In the genomic region with DNA sequence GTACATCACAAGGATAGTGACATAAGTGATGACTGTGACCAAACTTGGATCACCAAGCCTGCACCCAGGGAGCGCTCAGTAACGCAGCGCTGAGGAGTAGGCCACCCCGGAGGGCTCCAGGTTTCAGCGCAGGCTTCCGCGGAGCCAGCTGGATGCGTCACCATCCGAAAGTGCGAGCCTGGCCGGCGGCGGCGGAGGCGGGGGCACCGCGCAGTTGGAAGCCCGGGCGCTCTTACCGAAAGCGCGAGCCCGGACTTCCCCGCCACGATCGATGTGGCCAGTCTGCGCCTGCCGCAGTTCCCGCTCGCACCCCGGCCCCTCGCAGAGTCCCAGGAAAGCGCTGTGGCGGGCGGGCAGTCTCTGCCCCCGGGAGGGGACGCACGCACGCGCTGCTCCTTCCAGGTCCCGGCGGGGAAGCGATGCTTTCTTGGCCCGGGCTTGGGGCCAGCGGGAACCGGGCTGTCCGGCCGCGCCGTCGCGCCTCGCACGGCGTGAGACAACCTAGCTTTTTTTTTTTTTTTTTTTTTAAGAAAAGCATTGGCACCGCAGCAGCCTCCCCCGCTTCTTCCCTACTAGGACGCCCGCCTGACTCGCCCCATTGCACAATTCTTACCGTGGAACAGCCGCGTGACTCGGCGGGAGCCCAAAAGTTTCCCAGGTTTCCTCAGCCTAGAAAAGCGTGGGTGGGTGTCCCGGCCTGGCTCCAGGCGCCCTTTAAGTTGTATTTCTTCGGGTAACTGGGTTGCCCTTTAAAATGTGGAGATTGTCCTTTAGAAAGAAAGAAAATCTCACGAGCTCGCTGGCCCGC, we compare ENCODE assay signal across 1 cellular context.
TF ChIP-seq lines count a peak whose summit lies in the region.

No MANE protein-coding gene starts in this region.

TF ChIP-seq in HepG2, 621 proteins besides CTCF, POLR2A, EP300 and RAD21 (continued from another document and continues in another):
- 0 out of 2 replicates have a peak, but pooled peaks have one; percentile 46 for TF ChIP-seq ZNF605 (CRISPR knock-in tag; IDR thresholded peaks at IDR 0.05)
- TF ChIP-seq RNF2 (conservative IDR thresholded peaks at IDR 0.05; ENCODE audit: low read depth): peak; percentile 84
- peak; percentile 42 for TF ChIP-seq SALL1 (CRISPR knock-in tag; IDR thresholded peaks at IDR 0.05)
- TF ChIP-seq FOSL1 (CRISPR knock-in tag; IDR thresholded peaks at IDR 0.05; ENCODE audit: borderline replicate concordance): no peak
- peak; percentile 17; the same call in 1 of the 2 replicates for TF ChIP-seq RXRA (CRISPR knock-in tag; IDR thresholded peaks at IDR 0.05)
- peak; percentile 81 for TF ChIP-seq ZNF225 (CRISPR knock-in tag; IDR thresholded peaks at IDR 0.05)
- TF ChIP-seq SIX4 (CRISPR knock-in tag; IDR thresholded peaks at IDR 0.05): no peak
- TF ChIP-seq, protein P1, sequence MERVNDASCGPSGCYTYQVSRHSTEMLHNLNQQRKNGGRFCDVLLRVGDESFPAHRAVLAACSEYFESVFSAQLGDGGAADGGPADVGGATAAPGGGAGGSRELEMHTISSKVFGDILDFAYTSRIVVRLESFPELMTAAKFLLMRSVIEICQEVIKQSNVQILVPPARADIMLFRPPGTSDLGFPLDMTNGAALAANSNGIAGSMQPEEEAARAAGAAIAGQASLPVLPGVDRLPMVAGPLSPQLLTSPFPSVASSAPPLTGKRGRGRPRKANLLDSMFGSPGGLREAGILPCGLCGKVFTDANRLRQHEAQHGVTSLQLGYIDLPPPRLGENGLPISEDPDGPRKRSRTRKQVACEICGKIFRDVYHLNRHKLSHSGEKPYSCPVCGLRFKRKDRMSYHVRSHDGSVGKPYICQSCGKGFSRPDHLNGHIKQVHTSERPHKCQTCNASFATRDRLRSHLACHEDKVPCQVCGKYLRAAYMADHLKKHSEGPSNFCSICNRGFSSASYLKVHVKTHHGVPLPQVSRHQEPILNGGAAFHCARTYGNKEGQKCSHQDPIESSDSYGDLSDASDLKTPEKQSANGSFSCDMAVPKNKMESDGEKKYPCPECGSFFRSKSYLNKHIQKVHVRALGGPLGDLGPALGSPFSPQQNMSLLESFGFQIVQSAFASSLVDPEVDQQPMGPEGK (CRISPR knock-in tag; IDR thresholded peaks at IDR 0.05): peak; percentile 48; the same call in 1 of the 2 replicates
- peak; percentile 30; the same call in 1 of the 2 replicates for TF ChIP-seq SAP130 (CRISPR knock-in tag; IDR thresholded peaks at IDR 0.05; ENCODE audit: low read depth)
- TF ChIP-seq YY1 (IDR thresholded peaks at IDR 0.05; ENCODE audit: insufficient read depth, insufficient replicate concordance, low read depth, low read length): peak; percentile 20
- TF ChIP-seq KAT7 (CRISPR knock-in tag; IDR thresholded peaks at IDR 0.05; ENCODE audit: borderline replicate concordance): 0 out of 2 replicates have a peak, but pooled peaks have one; percentile 40
- TF ChIP-seq ZNF777 (CRISPR knock-in tag; IDR thresholded peaks at IDR 0.05): peak; percentile 95
- no peak for TF ChIP-seq ETV6 (CRISPR knock-in tag; conservative IDR thresholded peaks at IDR 0.05)
- TF ChIP-seq ATRX (CRISPR knock-in tag; IDR thresholded peaks at IDR 0.05; ENCODE audit: borderline replicate concordance): no peak
- TF ChIP-seq ASH2L (IDR thresholded peaks at IDR 0.05; ENCODE audit: insufficient read length, low read depth, low read length): peak; percentile 34
- no peak for TF ChIP-seq SOX13 (IDR thresholded peaks at IDR 0.05)
- TF ChIP-seq SOX13 (CRISPR knock-in tag; conservative IDR thresholded peaks at IDR 0.05 in 1 of 2, IDR thresholded peaks at IDR 0.05 in 1 of 2): peak in 1 of 2 experiments; percentile 42; a peak in 2 of 4 replicates
- TF ChIP-seq, protein P2, sequence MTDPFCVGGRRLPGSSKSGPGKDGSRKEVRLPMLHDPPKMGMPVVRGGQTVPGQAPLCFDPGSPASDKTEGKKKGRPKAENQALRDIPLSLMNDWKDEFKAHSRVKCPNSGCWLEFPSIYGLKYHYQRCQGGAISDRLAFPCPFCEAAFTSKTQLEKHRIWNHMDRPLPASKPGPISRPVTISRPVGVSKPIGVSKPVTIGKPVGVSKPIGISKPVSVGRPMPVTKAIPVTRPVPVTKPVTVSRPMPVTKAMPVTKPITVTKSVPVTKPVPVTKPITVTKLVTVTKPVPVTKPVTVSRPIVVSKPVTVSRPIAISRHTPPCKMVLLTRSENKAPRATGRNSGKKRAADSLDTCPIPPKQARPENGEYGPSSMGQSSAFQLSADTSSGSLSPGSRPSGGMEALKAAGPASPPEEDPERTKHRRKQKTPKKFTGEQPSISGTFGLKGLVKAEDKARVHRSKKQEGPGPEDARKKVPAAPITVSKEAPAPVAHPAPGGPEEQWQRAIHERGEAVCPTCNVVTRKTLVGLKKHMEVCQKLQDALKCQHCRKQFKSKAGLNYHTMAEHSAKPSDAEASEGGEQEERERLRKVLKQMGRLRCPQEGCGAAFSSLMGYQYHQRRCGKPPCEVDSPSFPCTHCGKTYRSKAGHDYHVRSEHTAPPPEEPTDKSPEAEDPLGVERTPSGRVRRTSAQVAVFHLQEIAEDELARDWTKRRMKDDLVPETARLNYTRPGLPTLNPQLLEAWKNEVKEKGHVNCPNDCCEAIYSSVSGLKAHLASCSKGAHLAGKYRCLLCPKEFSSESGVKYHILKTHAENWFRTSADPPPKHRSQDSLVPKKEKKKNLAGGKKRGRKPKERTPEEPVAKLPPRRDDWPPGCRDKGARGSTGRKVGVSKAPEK (CRISPR knock-in tag; IDR thresholded peaks at IDR 0.05; ENCODE audit: borderline replicate concordance): no peak
- TF ChIP-seq, protein P3, sequence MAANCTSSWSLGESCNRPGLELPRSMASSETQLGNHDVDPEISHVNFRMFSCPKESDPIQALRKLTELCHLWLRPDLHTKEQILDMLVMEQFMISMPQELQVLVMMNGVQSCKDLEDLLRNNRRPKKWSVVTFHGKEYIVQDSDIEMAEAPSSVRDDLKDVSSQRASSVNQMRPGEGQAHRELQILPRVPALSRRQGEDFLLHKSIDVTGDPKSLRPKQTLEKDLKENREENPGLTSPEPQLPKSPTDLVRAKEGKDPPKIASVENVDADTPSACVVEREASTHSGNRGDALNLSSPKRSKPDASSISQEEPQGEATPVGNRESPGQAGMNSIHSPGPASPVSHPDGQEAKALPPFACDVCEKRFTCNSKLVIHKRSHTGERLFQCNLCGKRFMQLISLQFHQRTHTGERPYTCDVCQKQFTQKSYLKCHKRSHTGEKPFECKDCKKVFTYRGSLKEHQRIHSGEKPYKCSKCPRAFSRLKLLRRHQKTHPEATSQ (CRISPR knock-in tag; IDR thresholded peaks at IDR 0.05; ENCODE audit: borderline replicate concordance): no peak
- no peak for TF ChIP-seq ZFP36 (IDR thresholded peaks at IDR 0.05; ENCODE audit: borderline replicate concordance, low read depth, low read length, partially characterized antibody)
- TF ChIP-seq, protein P4, sequence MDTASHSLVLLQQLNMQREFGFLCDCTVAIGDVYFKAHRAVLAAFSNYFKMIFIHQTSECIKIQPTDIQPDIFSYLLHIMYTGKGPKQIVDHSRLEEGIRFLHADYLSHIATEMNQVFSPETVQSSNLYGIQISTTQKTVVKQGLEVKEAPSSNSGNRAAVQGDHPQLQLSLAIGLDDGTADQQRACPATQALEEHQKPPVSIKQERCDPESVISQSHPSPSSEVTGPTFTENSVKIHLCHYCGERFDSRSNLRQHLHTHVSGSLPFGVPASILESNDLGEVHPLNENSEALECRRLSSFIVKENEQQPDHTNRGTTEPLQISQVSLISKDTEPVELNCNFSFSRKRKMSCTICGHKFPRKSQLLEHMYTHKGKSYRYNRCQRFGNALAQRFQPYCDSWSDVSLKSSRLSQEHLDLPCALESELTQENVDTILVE (CRISPR knock-in tag; IDR thresholded peaks at IDR 0.05): peak; percentile 26; the same call in 1 of the 2 replicates
- TF ChIP-seq ZBTB7B (CRISPR knock-in tag; IDR thresholded peaks at IDR 0.05): peak; percentile 51; the same call in 1 of the 2 replicates
- TF ChIP-seq, protein P5, sequence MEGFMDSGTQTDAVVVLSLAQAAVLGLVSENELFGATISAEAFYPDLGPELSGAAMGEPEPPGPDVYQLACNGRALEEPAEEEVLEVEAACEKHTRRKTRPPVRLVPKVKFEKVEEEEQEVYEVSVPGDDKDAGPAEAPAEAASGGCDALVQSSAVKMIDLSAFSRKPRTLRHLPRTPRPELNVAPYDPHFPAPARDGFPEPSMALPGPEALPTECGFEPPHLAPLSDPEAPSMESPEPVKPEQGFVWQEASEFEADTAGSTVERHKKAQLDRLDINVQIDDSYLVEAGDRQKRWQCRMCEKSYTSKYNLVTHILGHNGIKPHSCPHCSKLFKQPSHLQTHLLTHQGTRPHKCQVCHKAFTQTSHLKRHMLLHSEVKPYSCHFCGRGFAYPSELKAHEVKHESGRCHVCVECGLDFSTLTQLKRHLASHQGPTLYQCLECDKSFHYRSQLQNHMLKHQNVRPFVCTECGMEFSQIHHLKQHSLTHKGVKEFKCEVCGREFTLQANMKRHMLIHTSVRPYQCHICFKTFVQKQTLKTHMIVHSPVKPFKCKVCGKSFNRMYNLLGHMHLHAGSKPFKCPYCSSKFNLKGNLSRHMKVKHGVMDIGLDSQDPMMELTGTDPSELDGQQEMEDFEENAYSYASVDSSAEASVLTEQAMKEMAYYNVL (CRISPR knock-in tag; IDR thresholded peaks at IDR 0.05; ENCODE audit: borderline replicate concordance): peak; percentile 59; the same call in 1 of the 2 replicates
- TF ChIP-seq ZNF343 (CRISPR knock-in tag; IDR thresholded peaks at IDR 0.05): no peak
- no peak for TF ChIP-seq JUNB (CRISPR knock-in tag; IDR thresholded peaks at IDR 0.05; ENCODE audit: borderline replicate concordance)
- peak; percentile 93 for TF ChIP-seq ZNF12 (CRISPR knock-in tag; IDR thresholded peaks at IDR 0.05)
- TF ChIP-seq, protein P6, sequence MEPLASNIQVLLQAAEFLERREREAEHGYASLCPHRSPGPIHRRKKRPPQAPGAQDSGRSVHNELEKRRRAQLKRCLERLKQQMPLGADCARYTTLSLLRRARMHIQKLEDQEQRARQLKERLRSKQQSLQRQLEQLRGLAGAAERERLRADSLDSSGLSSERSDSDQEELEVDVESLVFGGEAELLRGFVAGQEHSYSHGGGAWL (CRISPR knock-in tag; IDR thresholded peaks at IDR 0.05): no peak
- TF ChIP-seq ZNF543 (CRISPR knock-in tag; IDR thresholded peaks at IDR 0.05): no peak
- TF ChIP-seq ZNF652 (CRISPR knock-in tag; IDR thresholded peaks at IDR 0.05; ENCODE audit: borderline replicate concordance, low read depth): no peak
- TF ChIP-seq, protein P7, sequence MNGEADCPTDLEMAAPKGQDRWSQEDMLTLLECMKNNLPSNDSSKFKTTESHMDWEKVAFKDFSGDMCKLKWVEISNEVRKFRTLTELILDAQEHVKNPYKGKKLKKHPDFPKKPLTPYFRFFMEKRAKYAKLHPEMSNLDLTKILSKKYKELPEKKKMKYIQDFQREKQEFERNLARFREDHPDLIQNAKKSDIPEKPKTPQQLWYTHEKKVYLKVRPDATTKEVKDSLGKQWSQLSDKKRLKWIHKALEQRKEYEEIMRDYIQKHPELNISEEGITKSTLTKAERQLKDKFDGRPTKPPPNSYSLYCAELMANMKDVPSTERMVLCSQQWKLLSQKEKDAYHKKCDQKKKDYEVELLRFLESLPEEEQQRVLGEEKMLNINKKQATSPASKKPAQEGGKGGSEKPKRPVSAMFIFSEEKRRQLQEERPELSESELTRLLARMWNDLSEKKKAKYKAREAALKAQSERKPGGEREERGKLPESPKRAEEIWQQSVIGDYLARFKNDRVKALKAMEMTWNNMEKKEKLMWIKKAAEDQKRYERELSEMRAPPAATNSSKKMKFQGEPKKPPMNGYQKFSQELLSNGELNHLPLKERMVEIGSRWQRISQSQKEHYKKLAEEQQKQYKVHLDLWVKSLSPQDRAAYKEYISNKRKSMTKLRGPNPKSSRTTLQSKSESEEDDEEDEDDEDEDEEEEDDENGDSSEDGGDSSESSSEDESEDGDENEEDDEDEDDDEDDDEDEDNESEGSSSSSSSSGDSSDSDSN (CRISPR knock-in tag; IDR thresholded peaks at IDR 0.05): peak; percentile 96
- TF ChIP-seq, protein P8, sequence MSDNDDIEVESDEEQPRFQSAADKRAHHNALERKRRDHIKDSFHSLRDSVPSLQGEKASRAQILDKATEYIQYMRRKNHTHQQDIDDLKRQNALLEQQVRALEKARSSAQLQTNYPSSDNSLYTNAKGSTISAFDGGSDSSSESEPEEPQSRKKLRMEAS (IDR thresholded peaks at IDR 0.05): peak; percentile 57
- peak; percentile 53; the same call in 1 of the 2 replicates for TF ChIP-seq SP4 (CRISPR knock-in tag; IDR thresholded peaks at IDR 0.05)
- TF ChIP-seq, protein P9, sequence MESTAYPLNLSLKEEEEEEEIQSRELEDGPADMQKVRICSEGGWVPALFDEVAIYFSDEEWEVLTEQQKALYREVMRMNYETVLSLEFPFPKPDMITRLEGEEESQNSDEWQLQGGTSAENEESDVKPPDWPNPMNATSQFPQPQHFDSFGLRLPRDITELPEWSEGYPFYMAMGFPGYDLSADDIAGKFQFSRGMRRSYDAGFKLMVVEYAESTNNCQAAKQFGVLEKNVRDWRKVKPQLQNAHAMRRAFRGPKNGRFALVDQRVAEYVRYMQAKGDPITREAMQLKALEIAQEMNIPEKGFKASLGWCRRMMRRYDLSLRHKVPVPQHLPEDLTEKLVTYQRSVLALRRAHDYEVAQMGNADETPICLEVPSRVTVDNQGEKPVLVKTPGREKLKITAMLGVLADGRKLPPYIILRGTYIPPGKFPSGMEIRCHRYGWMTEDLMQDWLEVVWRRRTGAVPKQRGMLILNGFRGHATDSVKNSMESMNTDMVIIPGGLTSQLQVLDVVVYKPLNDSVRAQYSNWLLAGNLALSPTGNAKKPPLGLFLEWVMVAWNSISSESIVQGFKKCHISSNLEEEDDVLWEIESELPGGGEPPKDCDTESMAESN (CRISPR knock-in tag; conservative IDR thresholded peaks at IDR 0.05): 0 out of 2 replicates have a peak, but pooled peaks have one; percentile 4
- TF ChIP-seq ZNF746 (CRISPR knock-in tag; IDR thresholded peaks at IDR 0.05): 0 out of 2 replicates have a peak, but pooled peaks have one; percentile 15
- TF ChIP-seq, protein P10, sequence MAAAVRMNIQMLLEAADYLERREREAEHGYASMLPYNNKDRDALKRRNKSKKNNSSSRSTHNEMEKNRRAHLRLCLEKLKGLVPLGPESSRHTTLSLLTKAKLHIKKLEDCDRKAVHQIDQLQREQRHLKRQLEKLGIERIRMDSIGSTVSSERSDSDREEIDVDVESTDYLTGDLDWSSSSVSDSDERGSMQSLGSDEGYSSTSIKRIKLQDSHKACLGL (CRISPR knock-in tag; IDR thresholded peaks at IDR 0.05): 0 out of 2 replicates have a peak, but pooled peaks have one; percentile 46
- TF ChIP-seq ZNF878 (CRISPR knock-in tag; IDR thresholded peaks at IDR 0.05): no peak
- TF ChIP-seq CEBPB (IDR thresholded peaks at IDR 0.05; ENCODE audit: borderline replicate concordance, low read depth, low read length): peak; percentile 60; the same call in 1 of the 2 replicates
- TF ChIP-seq KDM5B (CRISPR knock-in tag; IDR thresholded peaks at IDR 0.05; ENCODE audit: borderline replicate concordance): peak; percentile 64; the same call in 1 of the 2 replicates
- TF ChIP-seq RBFOX2 (IDR thresholded peaks at IDR 0.05; ENCODE audit: low read depth, low read length): 0 out of 2 replicates have a peak, but pooled peaks have one; percentile 24
- TF ChIP-seq PHF21A (CRISPR knock-in tag; IDR thresholded peaks at IDR 0.05): 0 out of 2 replicates have a peak, but pooled peaks have one; percentile 45
- TF ChIP-seq CAMTA2 (CRISPR knock-in tag; IDR thresholded peaks at IDR 0.05; ENCODE audit: borderline replicate concordance): 0 out of 2 replicates have a peak, but pooled peaks have one; percentile 48
- TF ChIP-seq ZNF891 (CRISPR knock-in tag; IDR thresholded peaks at IDR 0.05): no peak
- peak; percentile 57; the same call in 1 of the 2 replicates for TF ChIP-seq GABPB1 (CRISPR knock-in tag; IDR thresholded peaks at IDR 0.05)
- no peak for TF ChIP-seq ZNF232 (CRISPR knock-in tag; IDR thresholded peaks at IDR 0.05; ENCODE audit: borderline replicate concordance)
